ENCODE assay signal across 18 cellular contexts in genomic region chr1:84665703-84666317, GRCh38. TPM values are rescaled to one million over a fixed set of nuclear protein-coding genes. Genes with fewer than 3 reads are reported as not detected.
DNase-seq lines count a peak whose midpoint lies in the region; ATAC-seq, FAIRE-seq and TF ChIP-seq lines count a peak whose summit lies in the region.
"Had no signal": no experiment of that assay in that cellular context is flagged by ENCODE, and none has a peak within 500 bp of the region (broad histone marks: within the 10 kb centered on the region; RNA-seq: fewer than 3 reads in every experiment).

No MANE protein-coding gene starts in this region.

- H3K56ac ChIP-seq in mesendoderm (ENCODE audit: low read length) = no peak overlapping the region

- no peak for ATAC-seq in GM21447 (IDR thresholded peaks at IDR 0.05; ENCODE audit: unreplicated experiment)
- ATAC-seq: stimulated activated effector memory CD8-positive, alpha-beta T cell treated with anti-CD3 and anti-CD28 coated beads, Interleukin-12 subunit alpha, Interleukin-12 subunit beta, amount 100 ng/mL, for 72 hours had no signal

- H2AK5ac ChIP-seq in mesendoderm (ENCODE audit: low read length) = no peak overlapping the region

- H2BK15ac ChIP-seq in mesendoderm (replicated peaks; ENCODE audit: low read depth) = no peak overlapping the region

- H3K4ac ChIP-seq in mesendoderm (ENCODE audit: low read depth, low read length) = no peak overlapping the region

- no peaks in the 10 kb centered on the region for H3K27me3 ChIP-seq in mesendoderm (ENCODE audit: insufficient read depth, low read length, poor library complexity)
- H3K27me3 ChIP-seq: adrenal gland, SJCRH30 had no signal

- TF ChIP-seq CTCF in AG04449 (IDR thresholded peaks at IDR 0.05; ENCODE audit: insufficient read depth, low read length, missing control alignments) = no peak

- no peak for TF ChIP-seq POLR2A in H54 (IDR thresholded peaks at IDR 0.05; ENCODE audit: low read depth, low read length)

- FAIRE-seq in H54 (lab: Jason Lieb, UNC) = peak; percentile 11

- H2BK120ac ChIP-seq in mesendoderm (ENCODE audit: low read depth, low read length) = no peak overlapping the region

- H4K8ac ChIP-seq in mesendoderm (ENCODE audit: low read depth, low read length) = no peak overlapping the region

- H3K23ac ChIP-seq in mesendoderm (ENCODE audit: low read length) = no peak overlapping the region

- H3K36me3 ChIP-seq in mesendoderm (ENCODE audit: control insufficient read depth, insufficient read depth, low read length) = no peaks in the 10 kb centered on the region
- H3K36me3 ChIP-seq: adrenal gland had no signal

- H3K79me2 ChIP-seq in mesendoderm (ENCODE audit: control insufficient read depth, insufficient read depth, low read length) = no peaks in the 10 kb centered on the region

- H3K4me1 ChIP-seq in mesendoderm (ENCODE audit: control insufficient read depth, low read depth, low read length) = no peaks in the 10 kb centered on the region
- H3K4me1 ChIP-seq: adrenal gland had no signal

- no peak overlapping the region for H2BK5ac ChIP-seq in mesendoderm (ENCODE audit: low read length)

- DNase-seq in AG04449 (ENCODE audit: low read depth, low spot score) (peak; percentile 10), H54 (ENCODE audit: insufficient read length, low spot score) (no peak), NCI-H460 (ENCODE audit: extremely low read depth, low read depth) (peak; percentile 4), epithelial cell of prostate (ENCODE audit: low read depth, low spot score) (no peak), mesendoderm (no peak), NOMO-1 treated with DMSO at 0.1 percent for 48 hours (lab: John Stamatoyannopoulos, UW; ENCODE audit: unreplicated experiment) (no peak), amygdala (lab: John Stamatoyannopoulos, UW) (no peak)
- DNase-seq: activated CD4-positive, alpha-beta T cell treated with anti-CD3 and anti-CD28 coated beads for 1 hour; adrenal gland; hippocampal formation; KBM-7; midbrain; NCI-H1105; OCI-M1; stimulated activated CD4-positive, alpha-beta T cell treated with anti-CD3 and anti-CD28 coated beads, Interleukin-12 subunit alpha, Interleukin-12 subunit beta, amount 100 ng/mL, for 4 hours had no signal

- POLR2A ChIA-PET in AG04449 (lab: Yijun Ruan, JAX) = no interaction called here

- peak overlapping the region; percentile 47 for H3K27ac ChIP-seq in epithelial cell of prostate
- H3K27ac ChIP-seq in mesendoderm (ENCODE audit: low read depth, low read length) = no peak overlapping the region
- H3K27ac ChIP-seq: adrenal gland, SJCRH30 had no signal

- H3K4me3 ChIP-seq in AG04449 (ENCODE audit: low read depth, low read length) (no peak overlapping the region), mesendoderm (ENCODE audit: low read length) (no peak overlapping the region)
- H3K4me3 ChIP-seq: adrenal gland, SJCRH30 had no signal

- no peak overlapping the region for H3K9ac ChIP-seq in mesendoderm (ENCODE audit: low read length)

- no peaks in the 10 kb centered on the region for H3K79me1 ChIP-seq in mesendoderm (ENCODE audit: low read length)

- no peak overlapping the region for H3K18ac ChIP-seq in mesendoderm (ENCODE audit: low read length)

- whole genome bisulfite sequencing in mesendoderm (ENCODE audit: extremely low coverage, insufficient coverage, low lambda C conversion rate) = no CpG with 5 or more reads among the region's 3 CpGs

- H3K4me2 ChIP-seq in mesendoderm (ENCODE audit: low read length) = no peak overlapping the region

- CTCF ChIA-PET in AG04449 (lab: Yijun Ruan, JAX) = interaction anchor here (1.1 to 1.4 kb wide), 3 partner anchors 11 to 88 kb away, joined by 3 to 4 read pairs (median 3); no protein-coding TSS in a partner anchor

- no peak overlapping the region for H4K5ac ChIP-seq in mesendoderm (ENCODE audit: low read length)

RNA-seq across cellular contexts. Expression of gene SSX2IP, which starts 24.5 kb away (rescaled TPM):
- 15.1 and 19.5 TPM in 2 replicates for total RNA-seq in NCI-H460 (2014; rRNA removed; shearing (Covaris generic))
- 12.5 and 14.0 TPM in 2 replicates for polyA plus RNA-seq in NCI-H460 (2014; cell fraction: nucleus; rRNA removed)
- polyA plus RNA-seq in mesendoderm (2013, experiment 1 of 2) = 9.5 TPM
- 9.3 TPM for polyA plus RNA-seq in mesendoderm (2013, experiment 2 of 2)

Comparison
In these comparisons a context has a peak if more than half of its experiments do, and no peak if none do; other contexts are left out.
1. DNase-seq: peak in AG04449 (single experiment) and NCI-H460 (single experiment); none in H54 (single experiment), epithelial cell of prostate (single experiment), mesendoderm (single experiment), NOMO-1 treated with DMSO at 0.1 percent for 48 hours (single experiment) and amygdala (0 of 56).